Comparison of ENCODE assay signal across 8 cellular contexts in the genomic region with DNA sequence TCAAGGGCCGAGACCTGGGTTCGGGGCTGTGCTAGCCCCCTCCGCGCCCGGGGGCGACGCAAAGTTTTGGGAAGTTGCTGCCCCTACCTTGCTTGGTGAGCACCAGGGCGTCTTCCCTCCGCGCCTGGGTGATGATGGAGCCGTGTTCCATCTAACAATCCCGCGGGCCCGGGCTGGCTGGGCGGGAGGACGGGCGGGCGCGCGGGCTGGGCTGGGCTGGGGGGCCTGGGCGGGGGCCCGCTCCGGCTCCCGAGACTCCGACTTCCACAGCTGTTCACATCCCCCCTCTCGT. TPM values are rescaled to one million over a fixed set of nuclear protein-coding genes. Genes with fewer than 3 reads are reported as not detected.
DNase-seq lines count a peak whose midpoint lies in the region; ATAC-seq and TF ChIP-seq lines count a peak whose summit lies in the region.

No MANE protein-coding gene starts in this region.

- H3K36me3 ChIP-seq in kidney epithelial cell (ENCODE audit: control insufficient read depth, insufficient read depth, low read length): no peaks in the 10 kb centered on the region
- no peaks in the 10 kb centered on the region for H3K36me3 ChIP-seq in thymus (ENCODE audit: control insufficient read depth, insufficient read depth)

- peaks cover 44% of the 10 kb centered on the region for H3K4me1 Mint-ChIP-seq in activated CD4-positive, alpha-beta T cell treated with anti-CD3 and anti-CD28 coated beads for 36 hours

- no peak for TF ChIP-seq CTCF in HL-60 (IDR thresholded peaks at IDR 0.05; ENCODE audit: insufficient read depth, low read length)
- TF ChIP-seq CTCF in kidney epithelial cell (IDR thresholded peaks at IDR 0.05; ENCODE audit: insufficient read depth, low read length, poor library complexity, severe bottlenecking): no peak

- H3K27ac ChIP-seq in HL-60 (replicated peaks) (peak overlapping the region; percentile 94), angular gyrus (ENCODE audit: low read depth, low read length) (peak overlapping the region; percentile 99), thymus (ENCODE audit: low read depth) (peak overlapping the region; percentile 93)

- peak overlapping the region; percentile 98 for H3K4me3 ChIP-seq in HL-60 (replicated peaks; ENCODE audit: insufficient read depth, low read length)
- peak overlapping the region; percentile 91 for H3K4me3 ChIP-seq in kidney epithelial cell (ENCODE audit: low read depth, low read length)
- H3K4me3 ChIP-seq in thymus (ENCODE audit: low read length): peak overlapping the region; percentile 96

- ATAC-seq in activated CD4-positive, alpha-beta T cell treated with anti-CD3 and anti-CD28 coated beads for 36 hours: peak; percentile 13

- H3K4me1 ChIP-seq in thymus (ENCODE audit: control insufficient read depth, insufficient read depth, low read length): peaks cover 27% of the 10 kb centered on the region

- intact Hi-C loops in activated CD4-positive, alpha-beta T cell treated with anti-CD3 and anti-CD28 coated beads for 36 hours (cut with DNase I, micrococcal nuclease): loop anchor here (1.0 to 5.0 kb wide), 11 partner anchors 19 to 1751 kb away; a partner anchor contains a TSS

- CTCF ChIA-PET in activated CD4-positive, alpha-beta T cell treated with anti-CD3 and anti-CD28 coated beads for 36 hours (lab: Charles Lee): interaction anchor here (1.1 to 4.9 kb wide), 2 partner anchors 12 to 89 kb away, joined by 4 to 62 read pairs; no protein-coding TSS in a partner anchor

- peaks cover under 1% of the 10 kb centered on the region for H3K27me3 ChIP-seq in HL-60 (ENCODE audit: insufficient read depth, poor library complexity, severe bottlenecking)
- H3K27me3 ChIP-seq in kidney epithelial cell (ENCODE audit: control insufficient read depth, insufficient read depth, low read length): no peaks in the 10 kb centered on the region
- H3K27me3 ChIP-seq in thymus (ENCODE audit: control insufficient read depth, insufficient read depth): no peaks in the 10 kb centered on the region

- under 1% methylated on average over 26 of the region's 26 CpGs for WGBS in thymus

- peak overlapping the region; percentile 70 for H3K27ac Mint-ChIP-seq in activated CD4-positive, alpha-beta T cell treated with anti-CD3 and anti-CD28 coated beads for 36 hours

- H3K9me3 Mint-ChIP-seq in activated CD4-positive, alpha-beta T cell treated with anti-CD3 and anti-CD28 coated beads for 36 hours (ENCODE audit: low read depth): no peaks in the 10 kb centered on the region

- no peaks in the 10 kb centered on the region for H3K36me3 Mint-ChIP-seq in activated CD4-positive, alpha-beta T cell treated with anti-CD3 and anti-CD28 coated beads for 36 hours (ENCODE audit: low read depth)

- H3K4me3 Mint-ChIP-seq in activated CD4-positive, alpha-beta T cell treated with anti-CD3 and anti-CD28 coated beads for 36 hours: peak overlapping the region; percentile 78

- DNase-seq in activated CD4-positive, alpha-beta T cell treated with anti-CD3 and anti-CD28 coated beads for 36 hours: peak; percentile 64
- no peak for DNase-seq in activated CD4-positive, alpha-beta T cell treated with anti-CD3 and anti-CD28 coated beads, Interleukin-2, amount 50 U/mL, for 1 hour
- DNase-seq in HL-60 (ENCODE audit: low read depth in 1 of 2, low spot score in 1 of 2): no peak
- DNase-seq in kidney epithelial cell (ENCODE audit: low read depth): no peak
- no peak for DNase-seq in AG20443 (ENCODE audit: low spot score)
- DNase-seq in GM03348 (ENCODE audit: low spot score): no peak

- H3K9me3 ChIP-seq in thymus (ENCODE audit: control insufficient read depth): no peaks in the 10 kb centered on the region

- POLR2A ChIA-PET in activated CD4-positive, alpha-beta T cell treated with anti-CD3 and anti-CD28 coated beads for 36 hours (lab: Charles Lee): interaction anchor here (0.8 to 1.3 kb wide), 2 partner anchors 10 to 19 kb away, joined by 3 to 4 read pairs; no protein-coding TSS in a partner anchor

- peaks cover under 1% of the 10 kb centered on the region for H3K27me3 Mint-ChIP-seq in activated CD4-positive, alpha-beta T cell treated with anti-CD3 and anti-CD28 coated beads for 36 hours

RNA-seq across cellular contexts. Expression of a gene that starts 0.3 kb away (rescaled TPM):
- total RNA-seq in activated CD4-positive, alpha-beta T cell treated with anti-CD3 and anti-CD28 coated beads for 36 hours: 10 to 100 TPM; 80.9 to 85.4 TPM
- 71.2 and 79.1 TPM in 2 replicates for total RNA-seq in kidney epithelial cell
- 50.4 TPM for polyA plus RNA-seq in thymus

RNA-seq across cellular contexts. Expression of a gene that starts 27.7 kb away (rescaled TPM):
- under 1 TPM; 0.53 to 0.75 TPM for total RNA-seq in activated CD4-positive, alpha-beta T cell treated with anti-CD3 and anti-CD28 coated beads for 36 hours
- 0.17 and 3.0 TPM in 2 replicates for total RNA-seq in kidney epithelial cell
- 17.0 TPM for polyA plus RNA-seq in thymus
